Comparison of ENCODE assay signal across 17 cellular contexts in the genomic region with DNA sequence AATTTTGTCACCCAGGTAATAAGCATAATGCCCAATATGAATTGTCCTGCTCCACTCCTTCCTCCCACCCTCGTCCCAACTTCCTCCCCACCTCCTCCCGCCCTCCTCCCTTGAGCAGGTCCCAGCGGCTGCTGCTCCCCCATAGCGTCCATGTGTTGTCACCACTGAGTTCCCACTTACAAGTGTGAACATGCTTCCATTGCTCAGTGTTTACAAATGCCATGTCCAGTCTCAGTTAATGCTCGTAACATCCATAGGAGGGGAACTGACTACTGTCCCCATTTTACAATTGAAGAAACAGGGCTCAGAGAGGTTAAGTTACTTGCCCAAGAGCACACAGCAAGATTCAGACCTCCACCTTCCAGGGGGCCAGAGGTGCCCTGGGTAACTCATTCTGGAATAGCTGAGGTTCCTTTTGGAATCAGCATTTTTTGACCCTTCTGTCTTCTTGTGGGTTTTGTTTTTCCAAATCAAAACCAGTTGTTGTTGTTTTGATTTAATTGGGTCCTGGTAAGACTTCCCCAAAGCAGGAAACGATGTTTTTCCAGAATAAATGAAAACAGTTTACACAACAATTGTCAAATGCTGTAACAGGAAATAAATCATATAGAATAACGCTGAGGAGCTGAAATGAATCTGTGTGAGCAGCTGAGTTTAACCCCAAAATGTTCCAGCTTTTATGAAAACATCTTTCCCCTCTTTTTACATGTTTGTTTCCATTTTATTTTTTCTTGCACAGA.
A peak's percentile ranks its signal among the peaks of the same experiment; 100 is the strongest.
DNase-seq lines count a peak whose midpoint lies in the region; ATAC-seq, FAIRE-seq and TF ChIP-seq lines count a peak whose summit lies in the region.
"Had no signal": no experiment of that assay in that cellular context is flagged by ENCODE, and none has a peak within 500 bp of the region (broad histone marks: within the 10 kb centered on the region; RNA-seq: fewer than 3 reads in every experiment).

No MANE protein-coding gene starts in this region.

- no peak overlapping the region for H2AFZ ChIP-seq in hepatocyte

- H3K9me3 ChIP-seq in hepatocyte (ENCODE audit: low read depth): no peaks in the 10 kb centered on the region
- H3K9me3 ChIP-seq: BE2C had no signal

- H3K27ac ChIP-seq in hepatocyte (peak overlapping the region; percentile 55), brain microvascular endothelial cell (no peak overlapping the region)
- H3K27ac ChIP-seq: C4-2B had no signal

- ATAC-seq in Right ventricle myocardium superior (ENCODE audit: poor library complexity) (no peak), left ventricle myocardium superior (no peak)
- ATAC-seq: GM12878, HCT116 had no signal

- TF ChIP-seq CTCF in hepatocyte (IDR thresholded peaks at IDR 0.05; ENCODE audit: poor library complexity) (no peak), brain microvascular endothelial cell (IDR thresholded peaks at IDR 0.05; ENCODE audit: low read depth, low read length, missing control alignments) (no peak)

- no peaks in the 10 kb centered on the region for H4K20me1 ChIP-seq in hepatocyte (ENCODE audit: insufficient read depth, poor library complexity, severe bottlenecking)

- 77% methylated on average over 7 of the region's 7 CpGs for WGBS in hepatocyte (ENCODE audit: low lambda C conversion rate, missing lambda C conversion rate)

- no peak overlapping the region for H3K4me2 ChIP-seq in hepatocyte

- no peaks in the 10 kb centered on the region for H3K27me3 ChIP-seq in hepatocyte
- H3K27me3 ChIP-seq in brain microvascular endothelial cell (replicated peaks): no peaks in the 10 kb centered on the region
- H3K27me3 ChIP-seq: BE2C had no signal

- intact Hi-C loops in Right ventricle myocardium superior (cut with DNase I) (no loop called here), left ventricle myocardium superior (cut with micrococcal nuclease) (no loop called here)

- no peaks in the 10 kb centered on the region for H3K79me2 ChIP-seq in hepatocyte

- in situ Hi-C loops in brain microvascular endothelial cell (cut with HindIII; ENCODE audit: low pct_ligation_motif_present, low sequenced_read_pairs): no loop called here

- H3K4me3 ChIP-seq in hepatocyte: no peak overlapping the region
- no peak overlapping the region for H3K4me3 ChIP-seq in brain microvascular endothelial cell (ENCODE audit: low read depth, low read length)
- H3K4me3 ChIP-seq: GM12878 had no signal

- H3K36me3 ChIP-seq in hepatocyte (replicated peaks; ENCODE audit: insufficient read depth, low read depth): no peaks in the 10 kb centered on the region
- H3K36me3 ChIP-seq in brain microvascular endothelial cell (replicated peaks): no peaks in the 10 kb centered on the region
- H3K36me3 ChIP-seq: BE2C had no signal

- no peaks in the 10 kb centered on the region for H3K9me2 ChIP-seq in hepatocyte (replicated peaks; ENCODE audit: insufficient read depth)

- peaks cover 15% of the 10 kb centered on the region for H3K4me1 ChIP-seq in hepatocyte (ENCODE audit: insufficient read depth)
- H3K4me1 ChIP-seq: BE2C had no signal

- peak; percentile 99 for FAIRE-seq in endometrium (lab: Jason Lieb, UNC)
- FAIRE-seq: GM12878, GM18507, H54 had no signal

- DNase-seq in Right ventricle myocardium superior: peak; percentile 9
- DNase-seq in left ventricle myocardium superior: no peak
- DNase-seq in hepatocyte (ENCODE audit: low spot score): no peak
- DNase-seq in A172 (ENCODE audit: low spot score): no peak
- no peak for DNase-seq in brain microvascular endothelial cell
- DNase-seq in germinal center (ENCODE audit: low spot score): no peak
- DNase-seq in RPMI8226: no peak
- DNase-seq: 8988T; BE2C; CD4-positive, alpha-beta memory T cell; DMS79 had no signal
